In genomic region chr1:84480658-84481057, GRCh38 we compare ENCODE assay signal across 10 cellular contexts. TPM values are rescaled to one million over a fixed set of nuclear protein-coding genes. Genes with fewer than 3 reads are reported as not detected.
A peak's percentile ranks its signal among the peaks of the same experiment; 100 is the strongest.
DNase-seq lines count a peak whose midpoint lies in the region; ATAC-seq and TF ChIP-seq lines count a peak whose summit lies in the region.
"Had no signal": no experiment of that assay in that cellular context is flagged by ENCODE, and none has a peak within 500 bp of the region (broad histone marks: within the 10 kb centered on the region; RNA-seq: fewer than 3 reads in every experiment).

No MANE protein-coding gene starts in this region.

- no peak for TF ChIP-seq CTCF in A673 (conservative IDR thresholded peaks at IDR 0.05; ENCODE audit: low read depth, low read length)
- no peak for TF ChIP-seq CTCF in GM23338 (conservative IDR thresholded peaks at IDR 0.05; ENCODE audit: low read depth in 2 of 2)
- TF ChIP-seq CTCF in WI38 (IDR thresholded peaks at IDR 0.05; ENCODE audit: low read depth, low read length): no peak
- no peak for TF ChIP-seq CTCF in adrenal gland (IDR thresholded peaks at IDR 0.05)
- no peak for TF ChIP-seq CTCF in brain microvascular endothelial cell (IDR thresholded peaks at IDR 0.05; ENCODE audit: low read depth, low read length, missing control alignments)

- H3K9me3 ChIP-seq in A673 (ENCODE audit: low read depth, low read length, poor library complexity, severe bottlenecking) (peaks cover 7% of the 10 kb centered on the region), adrenal gland (replicated peaks in 1 of 3) (no peaks in the 10 kb centered on the region)

- H3K4me3 Mint-ChIP-seq in GM23338 (peak overlapping the region; percentile 94), immature natural killer cell (peak overlapping the region in 4 of 5 donors; percentile 15 to 93 (median 30))

- no peak overlapping the region for H2AFZ ChIP-seq in GM23338

- CTCF ChIA-PET in A673 (lab: Charles Lee): no interaction called here

- POLR2A ChIA-PET in A673 (lab: Charles Lee; ENCODE audit: low non-redundant PET): no interaction called here

- in situ Hi-C loops in brain microvascular endothelial cell (cut with HindIII; ENCODE audit: low pct_ligation_motif_present, low sequenced_read_pairs): loop anchor here (25.0 kb wide), 1 partner anchor 132 kb away; no protein-coding TSS in a partner anchor

- ATAC-seq in GM23338: no peak

- H3K9me2 ChIP-seq in GM23338 (ENCODE audit: insufficient read depth): peaks cover 13% of the 10 kb centered on the region

- H3K4me1 ChIP-seq in A673 (ENCODE audit: insufficient read depth, low read length, poor library complexity, severe bottlenecking) (peaks cover 4% of the 10 kb centered on the region), GM23338 (ENCODE audit: insufficient read depth) (peaks cover 9% of the 10 kb centered on the region), adrenal gland (replicated peaks in 1 of 2) (peaks cover 10 to 31% of the 10 kb centered on the region in 2 donors)

- H3K4me1 Mint-ChIP-seq in GM23338 (peaks cover 6% of the 10 kb centered on the region), immature natural killer cell (peaks cover 35 to 57% of the 10 kb centered on the region in 2 donors)

- H3K36me3 ChIP-seq in A673 (ENCODE audit: insufficient read depth, low read length, poor library complexity, severe bottlenecking): peaks cover 31% of the 10 kb centered on the region
- H3K36me3 ChIP-seq in GM23338 (ENCODE audit: insufficient read depth): peaks cover 14% of the 10 kb centered on the region; the same call in 1 of the 2 replicates
- peaks cover 0 to 21% of the 10 kb centered on the region in 2 donors for H3K36me3 ChIP-seq in adrenal gland (replicated peaks in 1 of 2)
- peaks cover 6% of the 10 kb centered on the region for H3K36me3 ChIP-seq in brain microvascular endothelial cell (replicated peaks)

- WGBS in adrenal gland, 4 donors: 86 to 91% (median 88%) methylated on average over 4 of the region's 4 CpGs

- H3K4me3 ChIP-seq in A673 (ENCODE audit: low read depth, low read length, poor library complexity, severe bottlenecking) (peak overlapping the region; percentile 73), GM23338 (peak overlapping the region; percentile 61), WI38 (ENCODE audit: low read depth, low read length) (peak overlapping the region; percentile 97), adrenal gland (peak overlapping the region in 1 of 4 donors; percentile 72), brain microvascular endothelial cell (ENCODE audit: low read depth, low read length) (no peak overlapping the region)

- H3K79me2 ChIP-seq in GM23338 (replicated peaks; ENCODE audit: insufficient read depth): peaks cover 52% of the 10 kb centered on the region

- H4K20me1 ChIP-seq in GM23338 (replicated peaks; ENCODE audit: insufficient read depth): peaks cover 6% of the 10 kb centered on the region; the same call in 1 of the 2 replicates

- no TSS peak for BruUV-seq in A673 (replicated peaks; lab: Mats Ljungman, UMichigan)

- DNase-seq in A673 (ENCODE audit: low spot score): no peak
- no peak for DNase-seq in GM23338 (ENCODE audit: low spot score)
- no peak for DNase-seq in immature natural killer cell
- no peak for DNase-seq in erythroblast (lab: John Stamatoyannopoulos, UW)
- DNase-seq in NCI-H82 (lab: John Stamatoyannopoulos, UW): no peak
- no peak for DNase-seq in adrenal gland
- DNase-seq in brain microvascular endothelial cell: no peak
- DNase-seq: activated effector memory CD4-positive, alpha-beta T cell treated with Interleukin-2 at 50 U/mL for 16 hours; NCI-H510A treated with DMSO at 0.1 percent for 48 hours had no signal

- peak overlapping the region; percentile 88 for H3K4me2 ChIP-seq in GM23338

- peaks cover 42% of the 10 kb centered on the region for H3K36me3 Mint-ChIP-seq in GM23338 (ENCODE audit: low read depth)
- peaks cover 19 to 38% (median 29%) of the 10 kb centered on the region in 3 donors for H3K36me3 Mint-ChIP-seq in immature natural killer cell

- H3K27me3 Mint-ChIP-seq in GM23338 (ENCODE audit: insufficient read depth, low read depth, poor library complexity) (peaks cover 22% of the 10 kb centered on the region), immature natural killer cell (ENCODE audit: low read depth in 3 of 3) (peaks cover 8 to 17% (median 14%) of the 10 kb centered on the region in 3 donors)

- TF ChIP-seq POLR2A in erythroblast (IDR thresholded peaks at IDR 0.05; ENCODE audit: low read length): no peak
- TF ChIP-seq POLR2A in adrenal gland (IDR thresholded peaks at IDR 0.05): no peak

- no peaks in the 10 kb centered on the region for H3F3A ChIP-seq in GM23338 (replicated peaks; ENCODE audit: low read depth)

- no peak overlapping the region for H3K27ac Mint-ChIP-seq in GM23338
- H3K27ac Mint-ChIP-seq in immature natural killer cell: no peak overlapping the region

- no peak overlapping the region for H3K27ac ChIP-seq in A673 (ENCODE audit: low read depth, low read length, poor library complexity, severe bottlenecking)
- no peak overlapping the region for H3K27ac ChIP-seq in GM23338 (ENCODE audit: low read depth)
- H3K27ac ChIP-seq in adrenal gland: no peak overlapping the region
- no peak overlapping the region for H3K27ac ChIP-seq in brain microvascular endothelial cell

- H3K9me3 Mint-ChIP-seq in GM23338: peaks cover 19% of the 10 kb centered on the region
- H3K9me3 Mint-ChIP-seq in immature natural killer cell: peaks cover 0 to 17% (median 5%) of the 10 kb centered on the region in 6 donors

- intact Hi-C loops in A673 (cut with micrococcal nuclease; ENCODE audit: unreplicated experiment) (no loop called here), adrenal gland (cut with DNase I) (no loop called here)

- H3K27me3 ChIP-seq in A673 (replicated peaks; ENCODE audit: insufficient read depth, low read depth, low read length, poor library complexity) (peaks cover under 1% of the 10 kb centered on the region), GM23338 (ENCODE audit: insufficient read depth) (peaks cover 30% of the 10 kb centered on the region), adrenal gland (peaks cover 13% of the 10 kb centered on the region), brain microvascular endothelial cell (replicated peaks) (no peaks in the 10 kb centered on the region)

TF ChIP-seq in GM23338, 12 proteins besides CTCF, POLR2A, EP300 and RAD21 (continues in another document):
- TF ChIP-seq ZNF114 (CRISPR knock-in tag; IDR thresholded peaks at IDR 0.05) (no peak), STAT1 (IDR thresholded peaks at IDR 0.05; ENCODE audit: unreplicated experiment) (no peak), CREB1 (CRISPR knock-in tag; IDR thresholded peaks at IDR 0.05; ENCODE audit: low read depth) (no peak), REST (IDR thresholded peaks at IDR 0.05; ENCODE audit: unreplicated experiment) (no peak), ETS1 (IDR thresholded peaks at IDR 0.05) (no peak)

RNA-seq across cellular contexts. Expression of gene RPF1, which starts 1.6 kb away (rescaled TPM):
- total RNA-seq in A673 (2021) (53.4 and 56.7 TPM in 2 replicates), adrenal gland (10 to 100 TPM; 23.4 to 30.8 (median 26.8) TPM)
- total RNA-seq in GM23338 (2014; rRNA removed; shearing (Covaris generic)): 56.4 and 62.6 TPM in 2 replicates
- polyA plus RNA-seq in GM23338 (2016; fragmentation: Nextera tagmentation; extraction: Ambion mirVana) (57.1 and 58.9 TPM in 2 replicates), immature natural killer cell (10 to 100 TPM; 50.7 to 88.5 (median 54.9) TPM), adrenal gland (10 to 100 TPM; 12.4 to 66.9 (median 21.5) TPM)

RNA-seq across cellular contexts. Expression of gene SPATA1, which starts 25.5 kb away (rescaled TPM):
- total RNA-seq in A673 (2021) (0.95 and 1.3 TPM in 2 replicates), adrenal gland (1 to 10 TPM in 1 of 8 donors, under 1 TPM in 3, not detected in 4; 0.29 to 1.5 (median 0.75) TPM)
- not detected in 2 replicates for total RNA-seq in GM23338 (2014; rRNA removed; shearing (Covaris generic))
- polyA plus RNA-seq in GM23338 (2016; fragmentation: Nextera tagmentation; extraction: Ambion mirVana) (2.8 and 3.3 TPM in 2 replicates), immature natural killer cell (under 1 TPM in 1 of 3 donors, not detected in 2; 0.21 TPM), adrenal gland (under 1 TPM in 2 of 3 donors, not detected in 1; 0.48 to 0.71 TPM)

RNA-seq across cellular contexts. Expression of gene GNG5, which starts 25.7 kb away (rescaled TPM):
- 114 and 119 TPM in 2 replicates for total RNA-seq in A673 (2021)
- total RNA-seq in GM23338 (2014; rRNA removed; shearing (Covaris generic)): 71.5 and 95.9 TPM in 2 replicates
- 674 and 728 TPM in 2 replicates for polyA plus RNA-seq in GM23338 (2016; fragmentation: Nextera tagmentation; extraction: Ambion mirVana)
- polyA plus RNA-seq in immature natural killer cell: 100 to 1,000 TPM; 245 to 324 (median 279) TPM
- 10 to 100 TPM; 34.0 to 81.5 (median 73.1) TPM for total RNA-seq in adrenal gland
- polyA plus RNA-seq in adrenal gland: 100 to 1,000 TPM in 1 of 3 donors, 10 to 100 TPM in 2; 61.5 to 172 (median 76.8) TPM
